Comparison of ENCODE assay signal across 8 cellular contexts in genomic region chr17:58513913-58514794, GRCh38. TPM values are rescaled to one million over a fixed set of nuclear protein-coding genes. Genes with fewer than 3 reads are reported as not detected.
DNase-seq lines count a peak whose midpoint lies in the region; ATAC-seq and TF ChIP-seq lines count a peak whose summit lies in the region.

TSS of gene MTMR4 (minus strand) at chr17:58514638. CDS start at chr17:58514407, 231 bp downstream.

- CTCF ChIA-PET in CD8-positive, alpha-beta T cell (lab: Charles Lee), result interaction anchor here (1.0 to 2.5 kb wide), 3 partner anchors 8 to 170 kb away, joined by 4 to 10 read pairs (median 5); no protein-coding TSS in a partner anchor

- H3K27ac ChIP-seq in CD8-positive, alpha-beta T cell (ENCODE audit: low read depth, low read length), result no peak within 1 kb of the TSS
- H3K27ac ChIP-seq in coronary artery, result peak within 1 kb of the TSS; percentile 91 to 92

- peaks cover 40% of the 10 kb centered on the region for H3K4me1 ChIP-seq in CD8-positive, alpha-beta T cell (ENCODE audit: insufficient read depth, low read length)

- TF ChIP-seq CTCF in CD8-positive, alpha-beta T cell (IDR thresholded peaks at IDR 0.05), result no peak
- TF ChIP-seq CTCF in coronary artery (IDR thresholded peaks at IDR 0.05), result no peak

- peak within 1 kb of the TSS; percentile 84 for H3K4me3 Mint-ChIP-seq in CD8-positive, alpha-beta T cell
- peak within 1 kb of the TSS; percentile 93 for H3K4me3 Mint-ChIP-seq in activated CD4-positive, alpha-beta T cell treated with anti-CD3 and anti-CD28 coated beads, Interleukin-2, amount 10 ng/mL, durations not matched to agents 24 days and 14 days

- peak; percentile 25 to 80 (median 73) for DNase-seq in CD8-positive, alpha-beta T cell
- DNase-seq in NCI-H510A treated with DMSO at 0.1 percent for 48 hours (lab: John Stamatoyannopoulos, UW) (peak; percentile 88), coronary artery (ENCODE audit: low spot score) (peak; percentile 84), left colon (peak; percentile 86 to 87)
- DNase-seq in activated CD4-positive, alpha-beta T cell treated with anti-CD3 and anti-CD28 coated beads, Interleukin-2, amount 10 ng/mL, durations not matched to agents 24 days and 14 days, result peak; percentile 94
- peak; percentile 26 to 73 (median 64) for DNase-seq in stimulated activated CD4-positive, alpha-beta T cell treated with anti-CD3 and anti-CD28 coated beads, Interleukin-1b, Interleukin-23, amount 100 ng/mL, for 24 hours (ENCODE audit: low read depth in 4 of 4, low spot score in 1 of 4)

- no peaks in the 10 kb centered on the region for H3K9me3 ChIP-seq in CD8-positive, alpha-beta T cell (ENCODE audit: low read length)

- H3K27me3 ChIP-seq in CD8-positive, alpha-beta T cell (ENCODE audit: insufficient read depth, low read length), result no peaks in the 10 kb centered on the region

- intact Hi-C loops in CD8-positive, alpha-beta T cell (cut with DNase I, micrococcal nuclease), result loop anchor here (1.0 to 10.0 kb wide), 8 partner anchors 118 to 1427 kb away; partner anchors contain the start of genes AKAP1 (in 1 of the 2), CLTC (in 1 of the 2), RPS6KB1 (in 1 of the 2) and SMG8 (in 1 of the 2)
- intact Hi-C loops in activated CD4-positive, alpha-beta T cell treated with anti-CD3 and anti-CD28 coated beads, Interleukin-2, amount 10 ng/mL, durations not matched to agents 24 days and 14 days (cut with micrococcal nuclease), result no loop called here
- intact Hi-C loops in left colon (cut with DNase I, micrococcal nuclease), result loop anchor here in 1 of 2 donors (10.0 kb wide), 1 partner anchor 181 kb away; the partner anchor contains the start of genes RAD51C and TEX14

- H3K36me3 Mint-ChIP-seq in CD8-positive, alpha-beta T cell, result peaks cover 46% of the 10 kb centered on the region
- H3K36me3 Mint-ChIP-seq in activated CD4-positive, alpha-beta T cell treated with anti-CD3 and anti-CD28 coated beads, Interleukin-2, amount 10 ng/mL, durations not matched to agents 24 days and 14 days (ENCODE audit: low read depth), result peaks cover 34% of the 10 kb centered on the region

- H3K4me3 ChIP-seq in CD8-positive, alpha-beta T cell (ENCODE audit: low read depth, low read length), result peak within 1 kb of the TSS; percentile 56
- peak within 1 kb of the TSS; percentile 78 for H3K4me3 ChIP-seq in coronary artery

- H3K27me3 Mint-ChIP-seq in CD8-positive, alpha-beta T cell (ENCODE audit: low read depth), result no peaks in the 10 kb centered on the region
- H3K27me3 Mint-ChIP-seq in activated CD4-positive, alpha-beta T cell treated with anti-CD3 and anti-CD28 coated beads, Interleukin-2, amount 10 ng/mL, durations not matched to agents 24 days and 14 days, result no peaks in the 10 kb centered on the region

- POLR2A ChIA-PET in CD8-positive, alpha-beta T cell (lab: Charles Lee), result interaction anchor here (0.8 to 1.6 kb wide), 5 partner anchors 18 to 507 kb away, joined by 4 to 7 read pairs (median 4); partner anchors contain the start of genes HSF5, SRSF1 and SUPT4H1

- peak within 1 kb of the TSS; percentile 85 for H3K27ac Mint-ChIP-seq in CD8-positive, alpha-beta T cell
- peak within 1 kb of the TSS; percentile 88 for H3K27ac Mint-ChIP-seq in activated CD4-positive, alpha-beta T cell treated with anti-CD3 and anti-CD28 coated beads, Interleukin-2, amount 10 ng/mL, durations not matched to agents 24 days and 14 days

- peaks cover 57% of the 10 kb centered on the region for H3K4me1 Mint-ChIP-seq in CD8-positive, alpha-beta T cell (ENCODE audit: low read depth)
- H3K4me1 Mint-ChIP-seq in activated CD4-positive, alpha-beta T cell treated with anti-CD3 and anti-CD28 coated beads, Interleukin-2, amount 10 ng/mL, durations not matched to agents 24 days and 14 days, result peaks cover 53% of the 10 kb centered on the region

- peaks cover 22% of the 10 kb centered on the region for H3K36me3 ChIP-seq in CD8-positive, alpha-beta T cell (ENCODE audit: insufficient read depth, low read length)

- peak; percentile 13 for ATAC-seq in CD8-positive, alpha-beta T cell
- ATAC-seq in HG02678 (IDR thresholded peaks at IDR 0.05; ENCODE audit: unreplicated experiment) (peak; percentile 19), left colon (peak; percentile 46), GM19397 (IDR thresholded peaks at IDR 0.05; ENCODE audit: unreplicated experiment) (no peak)

- no peaks in the 10 kb centered on the region for H3K9me3 Mint-ChIP-seq in CD8-positive, alpha-beta T cell
- H3K9me3 Mint-ChIP-seq in activated CD4-positive, alpha-beta T cell treated with anti-CD3 and anti-CD28 coated beads, Interleukin-2, amount 10 ng/mL, durations not matched to agents 24 days and 14 days, result no peaks in the 10 kb centered on the region

RNA-seq across cellular contexts. Expression of gene MTMR4, which starts in this region (rescaled TPM):
- total RNA-seq in CD8-positive, alpha-beta T cell, result 10 to 100 TPM; 22.1 to 27.7 TPM
- 84.2 and 89.0 TPM in 2 replicates for total RNA-seq in activated CD4-positive, alpha-beta T cell treated with anti-CD3 and anti-CD28 coated beads, Interleukin-2, amount 10 ng/mL, durations not matched to agents 24 days and 14 days
- total RNA-seq in left colon, result 10 to 100 TPM; 42.2 to 52.4 TPM
